11 cellular contexts compared by ENCODE assay signal in the genomic region with DNA sequence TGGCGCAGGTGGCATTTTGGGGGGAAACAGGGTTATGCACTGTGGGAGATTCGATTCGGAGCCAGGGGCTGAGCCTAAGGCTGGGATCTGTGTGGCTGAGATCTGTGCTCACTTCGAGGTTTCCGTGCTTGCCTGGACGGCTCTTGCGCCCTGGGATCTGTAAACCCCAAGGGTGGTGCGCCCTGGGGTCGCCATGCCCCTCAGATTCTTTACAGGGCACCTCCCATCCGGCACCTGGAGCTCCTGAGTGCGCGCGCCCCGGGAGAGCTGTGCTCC. TPM values are rescaled to one million over a fixed set of nuclear protein-coding genes. Genes with fewer than 3 reads are reported as not detected.
A peak's percentile ranks its signal among the peaks of the same experiment; 100 is the strongest.
DNase-seq lines count a peak whose midpoint lies in the region; ATAC-seq and TF ChIP-seq lines count a peak whose summit lies in the region.
"Had no signal": no experiment of that assay in that cellular context is flagged by ENCODE, and none has a peak within 500 bp of the region (broad histone marks: within the 10 kb centered on the region; RNA-seq: fewer than 3 reads in every experiment).

No MANE protein-coding gene starts in this region.

- peaks cover 10% of the 10 kb centered on the region for H3K27me3 ChIP-seq in NT2/D1 (ENCODE audit: insufficient read depth, insufficient read length)
- peaks cover 34% of the 10 kb centered on the region for H3K27me3 ChIP-seq in neural cell (ENCODE audit: insufficient read depth, low read depth, low read length)

- H3K79me2 ChIP-seq in neural cell (replicated peaks; ENCODE audit: insufficient read depth, low read length): no peaks in the 10 kb centered on the region

- peaks cover 0 to 23% (median 17%) of the 10 kb centered on the region in 7 donors for H3K9me3 Mint-ChIP-seq in CD14-positive monocyte

- no peak for TF ChIP-seq RAD21 in neural cell (conservative IDR thresholded peaks at IDR 0.05)

- H3K9me3 ChIP-seq in NT2/D1 (ENCODE audit: insufficient read depth, low read length): no peaks in the 10 kb centered on the region
- H3K9me3 ChIP-seq in neural cell (ENCODE audit: low read length): peaks cover 6% of the 10 kb centered on the region

- H3K4me1 Mint-ChIP-seq in CD14-positive monocyte: peaks cover 34% of the 10 kb centered on the region

- H3K27ac Mint-ChIP-seq in CD14-positive monocyte: peak overlapping the region in 3 of 7 donors; percentile 10 to 68 (median 50)

- no peak for TF ChIP-seq EP300 in neural cell (conservative IDR thresholded peaks at IDR 0.05; ENCODE audit: poor library complexity, severe bottlenecking)

- H3K36me3 ChIP-seq in NT2/D1 (ENCODE audit: insufficient read depth, insufficient read length, low read length): no peaks in the 10 kb centered on the region
- H3K36me3 ChIP-seq in neural cell (ENCODE audit: insufficient read depth, low read length): no peaks in the 10 kb centered on the region

- H3K4me1 ChIP-seq in NT2/D1 (ENCODE audit: insufficient read depth, insufficient read length): peaks cover 6% of the 10 kb centered on the region

- H3K9ac ChIP-seq in NT2/D1 (ENCODE audit: insufficient read length, low read depth) (peak overlapping the region; percentile 79), neural cell (ENCODE audit: low read length) (no peak overlapping the region)

- H3K4me2 ChIP-seq in neural cell (ENCODE audit: low read length): no peak overlapping the region

- intact Hi-C loops in CD14-positive monocyte (cut with micrococcal nuclease): no loop called here

- no peaks in the 10 kb centered on the region for H3K9me2 ChIP-seq in neural cell (ENCODE audit: insufficient read depth, low read length)

- peaks cover 0 to 8% of the 10 kb centered on the region in 2 donors for H3K36me3 Mint-ChIP-seq in CD14-positive monocyte

- H3F3A ChIP-seq in neural cell (ENCODE audit: insufficient read depth, low read length, poor library complexity, severe bottlenecking): no peaks in the 10 kb centered on the region

- H3K27me3 Mint-ChIP-seq in CD14-positive monocyte (ENCODE audit: low read depth in 3 of 3): peaks cover 38 to 49% (median 47%) of the 10 kb centered on the region in 3 donors

- H3K27ac ChIP-seq in epithelial cell of prostate (peak overlapping the region; percentile 48), neural cell (ENCODE audit: low read length) (no peak overlapping the region), substantia nigra (ENCODE audit: low read depth, low read length, poor library complexity, severe bottlenecking) (no peak overlapping the region)

- no peak for ATAC-seq in GM21526 (IDR thresholded peaks at IDR 0.05; ENCODE audit: low FRiP score, unreplicated experiment)

- H2AFZ ChIP-seq in neural cell (ENCODE audit: low read depth, low read length): no peak overlapping the region

- peak overlapping the region; percentile 75 to 93 for H3K4me3 Mint-ChIP-seq in CD14-positive monocyte

- peak overlapping the region; percentile 54 for H3K4me3 ChIP-seq in NT2/D1 (ENCODE audit: insufficient read length, low read depth)
- peak overlapping the region; percentile 60 for H3K4me3 ChIP-seq in neural cell (ENCODE audit: low read length)

- TF ChIP-seq CTCF in CD14-positive monocyte (IDR thresholded peaks at IDR 0.05) (no peak), neural cell (IDR thresholded peaks at IDR 0.05; ENCODE audit: poor library complexity, severe bottlenecking) (no peak)

- DNase-seq in CD14-positive monocyte (ENCODE audit: low spot score) (no peak), NT2/D1 (ENCODE audit: low read depth, low spot score) (no peak), epithelial cell of prostate (ENCODE audit: low read depth, low spot score) (no peak), iPS-NIHi7 (ENCODE audit: extremely low spot score) (no peak), SK-N-DZ (ENCODE audit: low spot score) (no peak), substantia nigra (lab: John Stamatoyannopoulos, UW) (no peak)
- DNase-seq: activated naive CD4-positive, alpha-beta T cell; DMS153; IMR-90 had no signal

- no peaks in the 10 kb centered on the region for H4K20me1 ChIP-seq in neural cell (ENCODE audit: insufficient read depth)

TF ChIP-seq in neural cell, 6 proteins besides CTCF, POLR2A, EP300 and RAD21:
- TF ChIP-seq EZH2 (IDR thresholded peaks at IDR 0.05; ENCODE audit: borderline replicate concordance, insufficient read depth, low read length, poor library complexity, severe bottlenecking): no peak
- TF ChIP-seq MXI1 (conservative IDR thresholded peaks at IDR 0.05; ENCODE audit: poor library complexity, severe bottlenecking): no peak
- TF ChIP-seq SMC3 (conservative IDR thresholded peaks at IDR 0.05; ENCODE audit: poor library complexity): no peak
- no peak for TF ChIP-seq TAF1 (IDR thresholded peaks at IDR 0.05; ENCODE audit: low read depth)
- TF ChIP-seq POLR2AphosphoS5 (IDR thresholded peaks at IDR 0.05): no peak
- TF ChIP-seq, protein P1, sequence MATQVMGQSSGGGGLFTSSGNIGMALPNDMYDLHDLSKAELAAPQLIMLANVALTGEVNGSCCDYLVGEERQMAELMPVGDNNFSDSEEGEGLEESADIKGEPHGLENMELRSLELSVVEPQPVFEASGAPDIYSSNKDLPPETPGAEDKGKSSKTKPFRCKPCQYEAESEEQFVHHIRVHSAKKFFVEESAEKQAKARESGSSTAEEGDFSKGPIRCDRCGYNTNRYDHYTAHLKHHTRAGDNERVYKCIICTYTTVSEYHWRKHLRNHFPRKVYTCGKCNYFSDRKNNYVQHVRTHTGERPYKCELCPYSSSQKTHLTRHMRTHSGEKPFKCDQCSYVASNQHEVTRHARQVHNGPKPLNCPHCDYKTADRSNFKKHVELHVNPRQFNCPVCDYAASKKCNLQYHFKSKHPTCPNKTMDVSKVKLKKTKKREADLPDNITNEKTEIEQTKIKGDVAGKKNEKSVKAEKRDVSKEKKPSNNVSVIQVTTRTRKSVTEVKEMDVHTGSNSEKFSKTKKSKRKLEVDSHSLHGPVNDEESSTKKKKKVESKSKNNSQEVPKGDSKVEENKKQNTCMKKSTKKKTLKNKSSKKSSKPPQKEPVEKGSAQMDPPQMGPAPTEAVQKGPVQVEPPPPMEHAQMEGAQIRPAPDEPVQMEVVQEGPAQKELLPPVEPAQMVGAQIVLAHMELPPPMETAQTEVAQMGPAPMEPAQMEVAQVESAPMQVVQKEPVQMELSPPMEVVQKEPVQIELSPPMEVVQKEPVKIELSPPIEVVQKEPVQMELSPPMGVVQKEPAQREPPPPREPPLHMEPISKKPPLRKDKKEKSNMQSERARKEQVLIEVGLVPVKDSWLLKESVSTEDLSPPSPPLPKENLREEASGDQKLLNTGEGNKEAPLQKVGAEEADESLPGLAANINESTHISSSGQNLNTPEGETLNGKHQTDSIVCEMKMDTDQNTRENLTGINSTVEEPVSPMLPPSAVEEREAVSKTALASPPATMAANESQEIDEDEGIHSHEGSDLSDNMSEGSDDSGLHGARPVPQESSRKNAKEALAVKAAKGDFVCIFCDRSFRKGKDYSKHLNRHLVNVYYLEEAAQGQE (IDR thresholded peaks at IDR 0.05; ENCODE audit: borderline replicate concordance): no peak

RNA-seq across cellular contexts. Expression of gene SLC13A5, which starts 0.4 kb away (rescaled TPM):
- polyA plus RNA-seq in CD14-positive monocyte (not detected), neural cell (not detected in 2 replicates)
- not detected in 2 replicates for polyA minus RNA-seq in neural cell
- polyA plus RNA-seq in SK-N-DZ (2014; cell fraction: cytosol; rRNA removed): not detected in 2 replicates
- not detected in 2 replicates for polyA plus RNA-seq in SK-N-DZ (2014; cell fraction: nucleus; rRNA removed)
- polyA plus RNA-seq: IMR-90 had no signal

RNA-seq across cellular contexts. Expression of gene XAF1, which starts 43.1 kb away (rescaled TPM):
- polyA plus RNA-seq in CD14-positive monocyte (10 to 100 TPM; 28.4 to 45.9 TPM), neural cell (not detected in 2 replicates)
- not detected in 2 replicates for polyA minus RNA-seq in neural cell
- polyA plus RNA-seq in SK-N-DZ (2014; cell fraction: cytosol; rRNA removed): not detected in 2 replicates
- polyA plus RNA-seq in SK-N-DZ (2014; cell fraction: nucleus; rRNA removed): not detected in 2 replicates

Comparison
In these comparisons a context has a peak if more than half of its experiments do, and no peak if none do; other contexts are left out.
1. RNA of gene XAF1, which starts 43.1 kb away (polyA plus RNA-seq): 28.4 to 45.9 TPM in CD14-positive monocyte; not detected in neural cell; every median in the first group is over 10 times any median in the second.